1 cellular context compared by ENCODE assay signal in genomic region chr13:78022164-78022877, GRCh38.
TF ChIP-seq lines count a peak whose summit lies in the region.

No MANE protein-coding gene starts in this region.

TF ChIP-seq in GM12878, 131 proteins besides CTCF, POLR2A, EP300 and RAD21 (continued from another document):
- TF ChIP-seq, protein P1, sequence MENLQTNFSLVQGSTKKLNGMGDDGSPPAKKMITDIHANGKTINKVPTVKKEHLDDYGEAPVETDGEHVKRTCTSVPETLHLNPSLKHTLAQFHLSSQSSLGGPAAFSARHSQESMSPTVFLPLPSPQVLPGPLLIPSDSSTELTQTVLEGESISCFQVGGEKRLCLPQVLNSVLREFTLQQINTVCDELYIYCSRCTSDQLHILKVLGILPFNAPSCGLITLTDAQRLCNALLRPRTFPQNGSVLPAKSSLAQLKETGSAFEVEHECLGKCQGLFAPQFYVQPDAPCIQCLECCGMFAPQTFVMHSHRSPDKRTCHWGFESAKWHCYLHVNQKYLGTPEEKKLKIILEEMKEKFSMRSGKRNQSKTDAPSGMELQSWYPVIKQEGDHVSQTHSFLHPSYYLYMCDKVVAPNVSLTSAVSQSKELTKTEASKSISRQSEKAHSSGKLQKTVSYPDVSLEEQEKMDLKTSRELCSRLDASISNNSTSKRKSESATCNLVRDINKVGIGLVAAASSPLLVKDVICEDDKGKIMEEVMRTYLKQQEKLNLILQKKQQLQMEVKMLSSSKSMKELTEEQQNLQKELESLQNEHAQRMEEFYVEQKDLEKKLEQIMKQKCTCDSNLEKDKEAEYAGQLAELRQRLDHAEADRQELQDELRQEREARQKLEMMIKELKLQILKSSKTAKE (IDR thresholded peaks at IDR 0.05; ENCODE audit: low read depth, poor library complexity, severe bottlenecking) = peak; percentile 80
- TF ChIP-seq IKZF1 (conservative IDR thresholded peaks at IDR 0.05) = peak; percentile 97
- TF ChIP-seq YY1 (IDR thresholded peaks at IDR 0.05; ENCODE audit: low read depth, low read length) = peak; percentile 60; the same call in 1 of the 2 replicates
- TF ChIP-seq, protein P2, sequence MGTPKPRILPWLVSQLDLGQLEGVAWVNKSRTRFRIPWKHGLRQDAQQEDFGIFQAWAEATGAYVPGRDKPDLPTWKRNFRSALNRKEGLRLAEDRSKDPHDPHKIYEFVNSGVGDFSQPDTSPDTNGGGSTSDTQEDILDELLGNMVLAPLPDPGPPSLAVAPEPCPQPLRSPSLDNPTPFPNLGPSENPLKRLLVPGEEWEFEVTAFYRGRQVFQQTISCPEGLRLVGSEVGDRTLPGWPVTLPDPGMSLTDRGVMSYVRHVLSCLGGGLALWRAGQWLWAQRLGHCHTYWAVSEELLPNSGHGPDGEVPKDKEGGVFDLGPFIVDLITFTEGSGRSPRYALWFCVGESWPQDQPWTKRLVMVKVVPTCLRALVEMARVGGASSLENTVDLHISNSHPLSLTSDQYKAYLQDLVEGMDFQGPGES (IDR thresholded peaks at IDR 0.05) = no peak
- TF ChIP-seq ETV6 (conservative IDR thresholded peaks at IDR 0.05 in 1 of 2, IDR thresholded peaks at IDR 0.05 in 1 of 2; ENCODE audit: borderline replicate concordance in 1 of 2, low read depth in 1 of 2) = peak in 1 of 2 experiments; percentile 100; a peak in 2 of 4 replicates
- TF ChIP-seq RUNX3 (IDR thresholded peaks at IDR 0.05; ENCODE audit: low read length) = peak; percentile 94
- peak; percentile 98 for TF ChIP-seq EED (IDR thresholded peaks at IDR 0.05; ENCODE audit: low read depth)
- peak; percentile 64; the same call in 1 of the 2 replicates for TF ChIP-seq TCF7 (IDR thresholded peaks at IDR 0.05; ENCODE audit: borderline replicate concordance)
- TF ChIP-seq, protein P3, sequence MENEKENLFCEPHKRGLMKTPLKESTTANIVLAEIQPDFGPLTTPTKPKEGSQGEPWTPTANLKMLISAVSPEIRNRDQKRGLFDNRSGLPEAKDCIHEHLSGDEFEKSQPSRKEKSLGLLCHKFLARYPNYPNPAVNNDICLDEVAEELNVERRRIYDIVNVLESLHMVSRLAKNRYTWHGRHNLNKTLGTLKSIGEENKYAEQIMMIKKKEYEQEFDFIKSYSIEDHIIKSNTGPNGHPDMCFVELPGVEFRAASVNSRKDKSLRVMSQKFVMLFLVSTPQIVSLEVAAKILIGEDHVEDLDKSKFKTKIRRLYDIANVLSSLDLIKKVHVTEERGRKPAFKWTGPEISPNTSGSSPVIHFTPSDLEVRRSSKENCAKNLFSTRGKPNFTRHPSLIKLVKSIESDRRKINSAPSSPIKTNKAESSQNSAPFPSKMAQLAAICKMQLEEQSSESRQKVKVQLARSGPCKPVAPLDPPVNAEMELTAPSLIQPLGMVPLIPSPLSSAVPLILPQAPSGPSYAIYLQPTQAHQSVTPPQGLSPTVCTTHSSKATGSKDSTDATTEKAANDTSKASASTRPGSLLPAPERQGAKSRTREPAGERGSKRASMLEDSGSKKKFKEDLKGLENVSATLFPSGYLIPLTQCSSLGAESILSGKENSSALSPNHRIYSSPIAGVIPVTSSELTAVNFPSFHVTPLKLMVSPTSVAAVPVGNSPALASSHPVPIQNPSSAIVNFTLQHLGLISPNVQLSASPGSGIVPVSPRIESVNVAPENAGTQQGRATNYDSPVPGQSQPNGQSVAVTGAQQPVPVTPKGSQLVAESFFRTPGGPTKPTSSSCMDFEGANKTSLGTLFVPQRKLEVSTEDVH (IDR thresholded peaks at IDR 0.05; ENCODE audit: low read depth, partially characterized antibody) = no peak
- peak; percentile 99 for TF ChIP-seq IRF4 (IDR thresholded peaks at IDR 0.05; ENCODE audit: low read depth, low read length)
- no peak for TF ChIP-seq ATF3 (IDR thresholded peaks at IDR 0.05; ENCODE audit: borderline replicate concordance, extremely low read depth, low read depth, low read length)
- TF ChIP-seq ZNF217 (IDR thresholded peaks at IDR 0.05) = peak; percentile 96
- TF ChIP-seq MTA3 (IDR thresholded peaks at IDR 0.05; ENCODE audit: borderline replicate concordance, low read length) = peak; percentile 98
TF ChIP-seq in GM12878: peak in this region for 56.
